8 cellular contexts compared by ENCODE assay signal in genomic region chr4:55395529-55396304, GRCh38. TPM values are rescaled to one million over a fixed set of nuclear protein-coding genes. Genes with fewer than 3 reads are reported as not detected.
A peak's percentile ranks its signal among the peaks of the same experiment; 100 is the strongest.
DNase-seq lines count a peak whose midpoint lies in the region; ATAC-seq, FAIRE-seq and TF ChIP-seq lines count a peak whose summit lies in the region.

TMEM165 (plus strand) TSS chr4:55395957; CDS start chr4:55396190, 233 bp downstream.

- intact Hi-C loops in breast epithelium (cut with DNase I; ENCODE audit: low total_unique reads) = no loop called here

- DNase-seq in ACHN (peak; percentile 78), NCI-H2196 treated with DMSO at 0.1 percent for 48 hours (lab: John Stamatoyannopoulos, UW; ENCODE audit: unreplicated experiment) (peak; percentile 47), WERI-Rb-1 (peak; percentile 94), breast epithelium (ENCODE audit: low spot score in 2 of 2) (peak; percentile 93), small intestine (peak; percentile 94)

- H3K9me3 ChIP-seq in WERI-Rb-1 (ENCODE audit: severe bottlenecking) (no peaks in the 10 kb centered on the region), breast epithelium (no peaks in the 10 kb centered on the region), iPS-20b (ENCODE audit: insufficient read depth, low read depth, low read length) (no peaks in the 10 kb centered on the region), small intestine (ENCODE audit: control insufficient read depth, low read depth) (no peaks in the 10 kb centered on the region)

- H3K4me3 ChIP-seq in WERI-Rb-1 (ENCODE audit: low read depth, low read length) (peak within 1 kb of the TSS; percentile 77), breast epithelium (peak within 1 kb of the TSS; percentile 92 to 97 (median 94)), iPS-20b (ENCODE audit: low read length) (peak within 1 kb of the TSS; percentile 99), small intestine (ENCODE audit: low read depth in 1 of 2, low read length in 2 of 2) (peak within 1 kb of the TSS; percentile 88 to 94)

- no peaks in the 10 kb centered on the region for H3K27me3 ChIP-seq in WERI-Rb-1 (ENCODE audit: insufficient read depth, low read depth, severe bottlenecking)
- no peaks in the 10 kb centered on the region for H3K27me3 ChIP-seq in breast epithelium
- H3K27me3 ChIP-seq in iPS-20b (ENCODE audit: insufficient read depth, low read length) = no peaks in the 10 kb centered on the region
- no peaks in the 10 kb centered on the region for H3K27me3 ChIP-seq in small intestine (ENCODE audit: control insufficient read depth in 2 of 2, insufficient read depth in 2 of 2, low read length in 2 of 2)

- TF ChIP-seq CTCF in WERI-Rb-1 (IDR thresholded peaks at IDR 0.05; ENCODE audit: low read depth, low read length) (no peak), breast epithelium (IDR thresholded peaks at IDR 0.05) (no peak)

- H3K9ac ChIP-seq in iPS-20b (ENCODE audit: low read depth, low read length) = peak within 1 kb of the TSS; percentile 93

- FAIRE-seq in small intestine (lab: Jason Lieb, UNC) = no peak

- peaks cover 21% of the 10 kb centered on the region for H3K36me3 ChIP-seq in WERI-Rb-1
- no peaks in the 10 kb centered on the region for H3K36me3 ChIP-seq in breast epithelium
- H3K36me3 ChIP-seq in iPS-20b (ENCODE audit: insufficient read depth, low read depth, low read length) = peaks cover 21% of the 10 kb centered on the region
- H3K36me3 ChIP-seq in small intestine (ENCODE audit: control insufficient read depth in 2 of 2, insufficient read depth in 2 of 2, low read length in 2 of 2) = no peaks in the 10 kb centered on the region

- in situ Hi-C loops in ACHN (cut with HindIII; ENCODE audit: low pct_ligation_motif_present, low pct_unique_long_range_greater_than_20kb, low sequenced_read_pairs) = no loop called here

- peak within 1 kb of the TSS; percentile 86 for H3K27ac ChIP-seq in WERI-Rb-1
- H3K27ac ChIP-seq in breast epithelium = peak within 1 kb of the TSS; percentile 99
- H3K27ac ChIP-seq in iPS-20b (ENCODE audit: low read length) = peak within 1 kb of the TSS; percentile 51
- peak within 1 kb of the TSS; percentile 97 to 99 for H3K27ac ChIP-seq in small intestine (ENCODE audit: low read depth in 1 of 2, low read length in 1 of 2)

- peak; percentile 97 for ATAC-seq in GM18907 (IDR thresholded peaks at IDR 0.05; ENCODE audit: unreplicated experiment)
- ATAC-seq in HG03139 (IDR thresholded peaks at IDR 0.05; ENCODE audit: unreplicated experiment) = peak; percentile 89

- 0% methylated on average over 53 to 95 of the region's 95 CpGs for WGBS in small intestine, 3 donors

- peak; percentile 87 for TF ChIP-seq POLR2A in breast epithelium (IDR thresholded peaks at IDR 0.05)

- H3K4me1 ChIP-seq in breast epithelium (peaks cover 0 to 4% of the 10 kb centered on the region in 2 donors), iPS-20b (ENCODE audit: insufficient read depth, low read length) (peaks cover 16% of the 10 kb centered on the region; the same call in 1 of the 2 replicates), small intestine (ENCODE audit: control insufficient read depth in 2 of 2, insufficient read depth in 1 of 2, low read depth in 1 of 2, low read length in 1 of 2) (peaks cover 3 to 7% of the 10 kb centered on the region in 2 donors)

RNA-seq across cellular contexts. Expression of gene TMEM165, which starts in this region (rescaled TPM):
- 100 to 1,000 TPM; 165 to 386 (median 204) TPM for total RNA-seq in breast epithelium
- 10 to 100 TPM; 26.7 to 52.4 (median 27.7) TPM for polyA plus RNA-seq in small intestine

Comparison
In these comparisons a context has a peak if more than half of its experiments do, and no peak if none do; other contexts are left out.
1. Peak in every context shown above with its lines: DNase-seq, ATAC-seq, H3K4me3 ChIP-seq and H3K27ac ChIP-seq.